ENCODE assay signal across 8 cellular contexts in genomic region chrX:95764972-95765451, GRCh38.
DNase-seq lines count a peak whose midpoint lies in the region; ATAC-seq and TF ChIP-seq lines count a peak whose summit lies in the region.
"Had no signal": no experiment of that assay in that cellular context is flagged by ENCODE, and none has a peak within 500 bp of the region (broad histone marks: within the 10 kb centered on the region; RNA-seq: fewer than 3 reads in every experiment).

No MANE protein-coding gene starts in this region.

- BruUV-seq in Panc1 (replicated peaks; lab: Mats Ljungman, UMichigan), result no TSS peak

- H3K9me3 ChIP-seq in Panc1 (ENCODE audit: control insufficient read depth, insufficient read depth, low read depth, low read length), result no peaks in the 10 kb centered on the region

- H3K4me1 Mint-ChIP-seq in activated naive CD8-positive, alpha-beta T cell treated with anti-CD3 and anti-CD28 coated beads for 36 hours, result no peaks in the 10 kb centered on the region

- no peaks in the 10 kb centered on the region for H3K27me3 ChIP-seq in Panc1 (ENCODE audit: control insufficient read depth, insufficient read depth, low read length)

- CTCF ChIA-PET in Panc1 (lab: Charles Lee), result no interaction called here

- no peak overlapping the region for H3K27ac Mint-ChIP-seq in activated naive CD8-positive, alpha-beta T cell treated with anti-CD3 and anti-CD28 coated beads for 36 hours

- H3K27ac ChIP-seq in Panc1 (ENCODE audit: low read length), result no peak overlapping the region

- H3K36me3 ChIP-seq in Panc1 (ENCODE audit: control insufficient read depth, insufficient read depth, low read length), result no peaks in the 10 kb centered on the region

- no peak overlapping the region for H3K4me3 ChIP-seq in Panc1 (ENCODE audit: low read depth in 2 of 2, low read length in 2 of 2)

- POLR2A ChIA-PET in Panc1 (lab: Charles Lee), result no interaction called here

- peak; percentile 32; the same call in 2 of the 3 replicates for TF ChIP-seq CTCF in GM12872 (IDR thresholded peaks at IDR 0.05; ENCODE audit: insufficient read depth, low read depth, low read length)
- peak; percentile 45 for TF ChIP-seq CTCF in Panc1 (IDR thresholded peaks at IDR 0.05)

- no peaks in the 10 kb centered on the region for H3K36me3 Mint-ChIP-seq in activated naive CD8-positive, alpha-beta T cell treated with anti-CD3 and anti-CD28 coated beads for 36 hours

- H3K27me3 Mint-ChIP-seq in activated naive CD8-positive, alpha-beta T cell treated with anti-CD3 and anti-CD28 coated beads for 36 hours, result no peaks in the 10 kb centered on the region

- ATAC-seq in HG03175 (IDR thresholded peaks at IDR 0.05; ENCODE audit: unreplicated experiment) (peak; percentile 61), Panc1 (peak; percentile 72), sciatic nerve (peak; percentile 62)

- in situ Hi-C loops in Panc1 (cut with HindIII; ENCODE audit: low pct_unique_long_range_greater_than_20kb, low sequenced_read_pairs), result no loop called here

- no peaks in the 10 kb centered on the region for H3K4me1 ChIP-seq in Panc1 (ENCODE audit: control insufficient read depth, insufficient read depth, low read length)

- DNase-seq in Panc1 (ENCODE audit: low read depth, low spot score), result no peak
- DNase-seq in fibroblast of the conjunctiva (ENCODE audit: low read depth), result peak; percentile 24
- DNase-seq in sciatic nerve (ENCODE audit: low spot score), result no peak
- no peak for DNase-seq in activated naive CD8-positive, alpha-beta T cell treated with anti-CD3 and anti-CD28 coated beads for 36 hours
- DNase-seq in cerebellum (ENCODE audit: low spot score), result no peak
- DNase-seq: right cardiac atrium had no signal

- intact Hi-C loops in Panc1 (cut with micrococcal nuclease; ENCODE audit: unreplicated experiment), result no loop called here
- intact Hi-C loops in sciatic nerve (cut with DNase I), result no loop called here

- H3K4me3 Mint-ChIP-seq in activated naive CD8-positive, alpha-beta T cell treated with anti-CD3 and anti-CD28 coated beads for 36 hours, result no peak overlapping the region

- H3K9me3 Mint-ChIP-seq in activated naive CD8-positive, alpha-beta T cell treated with anti-CD3 and anti-CD28 coated beads for 36 hours, result no peaks in the 10 kb centered on the region
